Comparison of ENCODE assay signal across 11 cellular contexts in genomic region chr4:74873545-74874295, GRCh38. TPM values are rescaled to one million over a fixed set of nuclear protein-coding genes. Genes with fewer than 3 reads are reported as not detected.
DNase-seq lines count a peak whose midpoint lies in the region; ATAC-seq and TF ChIP-seq lines count a peak whose summit lies in the region.
"Had no signal": no experiment of that assay in that cellular context is flagged by ENCODE, and none has a peak within 500 bp of the region (broad histone marks: within the 10 kb centered on the region; RNA-seq: fewer than 3 reads in every experiment).

No MANE protein-coding gene starts in this region.

- no peak overlapping the region for H3K9ac ChIP-seq in endocrine pancreas (ENCODE audit: control insufficient read depth, insufficient read depth, low read length)

- TF ChIP-seq CTCF in GM12864 (IDR thresholded peaks at IDR 0.05; ENCODE audit: low read depth, low read length, missing control alignments) (no peak), GM13976 (IDR thresholded peaks at IDR 0.05; ENCODE audit: borderline replicate concordance, control extremely low read depth, extremely low read depth, insufficient read depth, missing control alignments) (no peak)

- ATAC-seq in GM21447 (IDR thresholded peaks at IDR 0.05; ENCODE audit: unreplicated experiment) (peak; percentile 94), HG03442 (IDR thresholded peaks at IDR 0.05; ENCODE audit: unreplicated experiment) (peak; percentile 94), left colon (no peak)
- ATAC-seq: activated T-cell treated with anti-CD3 and anti-CD28 coated beads, Interleukin-2, amount 50 U/mL, for 4 hours had no signal

- H3K9me3 ChIP-seq in endocrine pancreas (ENCODE audit: control insufficient read depth, low read length): no peaks in the 10 kb centered on the region

- H3K4me3 ChIP-seq in GM12864 (ENCODE audit: low read depth, low read length): no peak overlapping the region
- peak overlapping the region; percentile 65 for H3K4me3 ChIP-seq in endocrine pancreas (ENCODE audit: control insufficient read depth, insufficient read depth, low read length)

- intact Hi-C loops in left colon (cut with DNase I, micrococcal nuclease): no loop called here

- H3K36me3 ChIP-seq in endocrine pancreas (ENCODE audit: control insufficient read depth, insufficient read depth, low read length): no peaks in the 10 kb centered on the region

- peak; percentile 24 for DNase-seq in GM12864 (ENCODE audit: low read depth)
- no peak for DNase-seq in GM13976 (ENCODE audit: low spot score)
- DNase-seq in activated CD4-positive, alpha-beta T cell treated with anti-CD3 and anti-CD28 coated beads, Interleukin-2, amount 50 U/mL, for 4 hours: no peak
- no peak for DNase-seq in iPS-NIHi11 (ENCODE audit: low spot score)
- no peak for DNase-seq in left colon
- DNase-seq: activated T-cell treated with anti-CD3 and anti-CD28 coated beads, Interleukin-2, amount 50 U/mL, for 4 hours; DND-41; MV-4-11 had no signal

- H3K27me3 ChIP-seq in endocrine pancreas (ENCODE audit: control insufficient read depth, insufficient read depth, low read length): no peaks in the 10 kb centered on the region

- H3K4me1 ChIP-seq in endocrine pancreas (ENCODE audit: control insufficient read depth, insufficient read depth, low read length): no peaks in the 10 kb centered on the region

- in situ Hi-C loops in GM13976 (cut with MboI; ENCODE audit: low sequenced_read_pairs, unreplicated experiment): loop anchor here (25.0 kb wide), 1 partner anchor 414 kb away; no protein-coding TSS in a partner anchor

RNA-seq across cellular contexts. Expression of gene PARM1, which starts 59.2 kb away (rescaled TPM):
- 100 to 1,000 TPM; 266 to 282 TPM for total RNA-seq in left colon
